8 cellular contexts compared by ENCODE assay signal in the genomic region with DNA sequence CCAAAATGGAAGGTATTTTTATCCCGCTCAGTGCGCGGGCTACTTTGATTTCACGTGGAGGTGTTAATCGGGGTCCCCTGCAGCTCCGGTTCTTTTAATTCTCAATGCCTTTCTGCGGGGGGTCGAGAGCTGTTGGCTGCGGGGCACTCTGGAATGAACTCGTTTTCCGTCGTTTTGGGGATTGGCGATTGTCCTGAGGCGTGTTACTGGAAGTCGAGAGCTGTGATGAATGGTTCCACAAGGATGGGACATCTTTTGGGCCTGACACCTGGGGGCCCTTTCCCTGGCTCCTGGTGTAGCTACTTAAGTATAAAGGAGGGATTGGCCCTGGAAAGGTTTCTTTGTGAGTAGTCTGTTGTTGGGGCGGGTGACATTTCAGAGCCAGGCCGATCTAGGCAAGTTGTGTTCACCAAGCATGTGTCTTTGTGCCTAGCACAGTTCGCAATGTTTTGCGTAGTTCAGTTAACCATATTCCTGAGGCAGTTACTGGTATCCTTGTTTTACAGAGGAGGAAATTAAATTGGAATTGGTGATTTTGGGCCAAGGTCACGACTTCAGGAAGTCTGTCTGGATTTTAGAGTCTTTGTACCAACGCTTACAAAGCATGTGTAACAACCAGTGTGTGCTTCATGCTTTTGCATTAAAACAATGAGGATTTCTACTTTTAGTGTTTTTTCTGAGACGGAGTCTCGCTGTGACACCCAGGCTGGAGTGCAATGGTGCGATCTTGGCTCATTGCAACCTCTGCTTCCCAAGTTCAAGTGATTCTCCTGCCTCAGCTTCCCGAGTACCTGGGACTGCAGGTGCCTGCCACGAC. TPM values are rescaled to one million over a fixed set of nuclear protein-coding genes. Genes with fewer than 3 reads are reported as not detected.
DNase-seq lines count a peak whose midpoint lies in the region; ATAC-seq and TF ChIP-seq lines count a peak whose summit lies in the region.

No MANE protein-coding gene starts in this region.

- no peak for TF ChIP-seq CTCF in WERI-Rb-1 (IDR thresholded peaks at IDR 0.05; ENCODE audit: low read depth, low read length)
- TF ChIP-seq CTCF in foreskin keratinocyte (conservative IDR thresholded peaks at IDR 0.05): no peak
- no peak for TF ChIP-seq CTCF in spleen (IDR thresholded peaks at IDR 0.05 in 8 of 11, conservative IDR thresholded peaks at IDR 0.05 in 3 of 11)

- intact Hi-C loops in spleen (cut with DNase I; ENCODE audit: low total_unique reads): no loop called here

- ATAC-seq in foreskin keratinocyte (no peak), GM18498 (IDR thresholded peaks at IDR 0.05; ENCODE audit: unreplicated experiment) (no peak)

- 1 to 2% (median 1%) methylated on average over 26 of the region's 26 CpGs for WGBS in spleen, 5 donors

- H3K4me3 ChIP-seq in WERI-Rb-1 (ENCODE audit: low read depth, low read length): peak overlapping the region; percentile 100
- peak overlapping the region; percentile 76 to 99 (median 93) for H3K4me3 ChIP-seq in spleen

- H3K4me1 ChIP-seq in foreskin keratinocyte: no peaks in the 10 kb centered on the region
- peaks cover 21 to 57% (median 47%) of the 10 kb centered on the region in 6 donors for H3K4me1 ChIP-seq in spleen

- peaks cover 58% of the 10 kb centered on the region for H3K36me3 ChIP-seq in WERI-Rb-1
- peaks cover 2 to 78% (median 42%) of the 10 kb centered on the region in 6 donors for H3K36me3 ChIP-seq in spleen

- no peak for TF ChIP-seq POLR2A in spleen (IDR thresholded peaks at IDR 0.05)

- DNase-seq in DMS 273 (lab: John Stamatoyannopoulos, UW; ENCODE audit: unreplicated experiment): peak; percentile 47
- DNase-seq in DMS 273 treated with DMSO at 0.1 percent for 48 hours (lab: John Stamatoyannopoulos, UW): no peak
- DNase-seq in WERI-Rb-1: no peak
- DNase-seq in foreskin keratinocyte: no peak
- DNase-seq in spleen: no peak
- no peak for DNase-seq in NCI-H2029 (lab: John Stamatoyannopoulos, UW)
- DNase-seq in activated CD4-positive, alpha-beta T cell treated with anti-CD3 and anti-CD28 coated beads for 4 hours: no peak

- H3K9me3 ChIP-seq in WERI-Rb-1 (ENCODE audit: severe bottlenecking) (peaks cover 2% of the 10 kb centered on the region), spleen (no peaks in the 10 kb centered on the region)

- H3K27me3 ChIP-seq in WERI-Rb-1 (ENCODE audit: insufficient read depth, low read depth, severe bottlenecking) (no peaks in the 10 kb centered on the region), foreskin keratinocyte (no peaks in the 10 kb centered on the region), spleen (replicated peaks in 1 of 7) (no peaks in the 10 kb centered on the region)

- H3K27ac ChIP-seq in WERI-Rb-1: peak overlapping the region; percentile 97
- H3K27ac ChIP-seq in foreskin keratinocyte: peak overlapping the region; percentile 96
- H3K27ac ChIP-seq in spleen: peak overlapping the region; percentile 89 to 98 (median 93)

RNA-seq across cellular contexts. Expression of a gene that starts 0.8 kb away (rescaled TPM):
- total RNA-seq in foreskin keratinocyte (2,087 and 2,308 TPM in 2 replicates), spleen (1,000 to 10,000 TPM; 2,521 to 3,132 (median 2,768) TPM)
- polyA plus RNA-seq in foreskin keratinocyte (3,579 and 3,909 TPM in 2 replicates), spleen (1,000 to 10,000 TPM; 6,561 to 7,408 (median 7,261) TPM)

RNA-seq across cellular contexts. Expression of a gene that starts 8.0 kb away (rescaled TPM):
- total RNA-seq in foreskin keratinocyte (2,410 and 2,439 TPM in 2 replicates), spleen (1,000 to 10,000 TPM; 1,555 to 3,509 (median 2,434) TPM)
- polyA plus RNA-seq in foreskin keratinocyte (3,599 and 3,602 TPM in 2 replicates), spleen (over 10,000 TPM in 2 of 3 donors, 1,000 to 10,000 TPM in 1; 8,326 to 12,835 (median 11,104) TPM)

RNA-seq across cellular contexts. Expression of a gene that starts 14.2 kb away (rescaled TPM):
- total RNA-seq in foreskin keratinocyte (6.0 TPM in 2 replicates), spleen (10 to 100 TPM; 11.2 to 32.8 (median 24.1) TPM)
- polyA plus RNA-seq in foreskin keratinocyte (9.3 and 10.6 TPM in 2 replicates), spleen (10 to 100 TPM; 16.4 to 26.4 (median 19.9) TPM)

RNA-seq across cellular contexts. Expression of a gene that starts 24.2 kb away (rescaled TPM):
- total RNA-seq in foreskin keratinocyte (22.2 and 23.5 TPM in 2 replicates), spleen (100 to 1,000 TPM; 273 to 616 (median 435) TPM)
- polyA plus RNA-seq in foreskin keratinocyte (23.7 and 25.6 TPM in 2 replicates), spleen (100 to 1,000 TPM; 144 to 364 (median 279) TPM)

RNA-seq across cellular contexts. Expression of a gene that starts 35.2 kb away (rescaled TPM):
- total RNA-seq in foreskin keratinocyte (23.0 and 39.1 TPM in 2 replicates), spleen (10 to 100 TPM; 38.7 to 50.2 (median 45.8) TPM)
- polyA plus RNA-seq in foreskin keratinocyte (26.5 and 36.7 TPM in 2 replicates), spleen (10 to 100 TPM; 54.9 to 99.9 (median 94.9) TPM)
